ENCODE assay signal across 11 cellular contexts in the genomic region with DNA sequence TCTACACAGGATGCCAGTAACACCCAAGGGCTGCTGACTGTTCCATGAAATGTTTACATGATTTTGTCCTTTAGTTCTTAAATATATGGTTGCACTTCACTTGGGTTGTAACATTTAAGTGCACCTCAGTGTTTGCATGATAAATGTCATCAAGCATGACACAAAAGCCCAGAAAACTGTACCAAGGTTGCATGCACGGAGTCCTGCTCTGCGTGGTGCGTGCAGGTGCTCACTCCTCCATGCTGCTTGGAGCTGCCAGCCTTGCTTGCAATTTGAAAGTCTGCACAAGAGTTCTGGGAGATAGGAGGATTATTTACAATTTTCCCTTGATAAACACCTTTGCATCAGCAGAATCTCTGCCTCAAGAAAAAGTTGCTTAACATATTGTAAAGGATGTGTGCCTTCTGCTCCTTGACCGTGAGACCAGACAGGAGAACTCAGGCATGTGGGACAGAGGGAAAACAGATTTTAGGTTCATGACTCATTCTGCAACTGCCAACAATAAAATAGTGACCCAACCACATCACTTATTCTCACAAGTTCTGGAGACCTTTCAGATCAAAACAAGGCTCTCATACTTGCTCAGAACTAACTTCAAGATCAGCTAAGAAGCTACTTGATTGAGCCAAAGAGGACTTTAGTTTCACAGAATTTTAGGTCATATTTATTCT. TPM values are rescaled to one million over a fixed set of nuclear protein-coding genes. Genes with fewer than 3 reads are reported as not detected.
A peak's percentile ranks its signal among the peaks of the same experiment; 100 is the strongest.
DNase-seq lines count a peak whose midpoint lies in the region; FAIRE-seq and TF ChIP-seq lines count a peak whose summit lies in the region.
"Had no signal": no experiment of that assay in that cellular context is flagged by ENCODE, and none has a peak within 500 bp of the region (broad histone marks: within the 10 kb centered on the region; RNA-seq: fewer than 3 reads in every experiment).

No MANE protein-coding gene starts in this region.

- FAIRE-seq in GM19239 (lab: Jason Lieb, UNC) = no peak

- intact Hi-C loops in MCF 10A (cut with micrococcal nuclease) = loop anchor here (5.0 kb wide), 1 partner anchor 44 kb away; no protein-coding TSS in a partner anchor
- intact Hi-C loops in breast epithelium (cut with DNase I; ENCODE audit: low total_unique reads) = no loop called here
- intact Hi-C loops in vagina (cut with DNase I) = no loop called here

- H3K27me3 ChIP-seq in breast epithelium (no peaks in the 10 kb centered on the region), vagina (no peaks in the 10 kb centered on the region)

- H3K9me3 Mint-ChIP-seq in MCF 10A (ENCODE audit: unreplicated experiment) = no peaks in the 10 kb centered on the region

- no peak overlapping the region for H3K4me3 Mint-ChIP-seq in MCF 10A (ENCODE audit: unreplicated experiment)
- H3K4me3 Mint-ChIP-seq: B cell had no signal

- peak overlapping the region; percentile 86 for H3K27ac Mint-ChIP-seq in MCF 10A (ENCODE audit: low read depth, unreplicated experiment)
- H3K27ac Mint-ChIP-seq: B cell had no signal

- H3K9me3 ChIP-seq in breast epithelium (no peaks in the 10 kb centered on the region), vagina (no peaks in the 10 kb centered on the region)

- H3K27me3 Mint-ChIP-seq in MCF 10A (ENCODE audit: insufficient read depth, unreplicated experiment) = no peaks in the 10 kb centered on the region
- H3K27me3 Mint-ChIP-seq: B cell had no signal

- TF ChIP-seq CTCF in MCF 10A (IDR thresholded peaks at IDR 0.05; ENCODE audit: unreplicated experiment) (no peak), breast epithelium (IDR thresholded peaks at IDR 0.05) (no peak), coronary artery (IDR thresholded peaks at IDR 0.05) (no peak), vagina (IDR thresholded peaks at IDR 0.05) (no peak)

- H3K27ac ChIP-seq in breast epithelium = peak overlapping the region in 1 of 2 donors; percentile 30
- H3K27ac ChIP-seq in coronary artery = peak overlapping the region; percentile 50 to 52
- H3K27ac ChIP-seq in vagina = peak overlapping the region; percentile 68

- no peaks in the 10 kb centered on the region for H3K36me3 ChIP-seq in breast epithelium
- no peaks in the 10 kb centered on the region for H3K36me3 ChIP-seq in vagina

- TF ChIP-seq POLR2A in breast epithelium (IDR thresholded peaks at IDR 0.05) (no peak), vagina (IDR thresholded peaks at IDR 0.05) (no peak)

- H3K36me3 Mint-ChIP-seq in MCF 10A (ENCODE audit: insufficient read depth, unreplicated experiment) = no peaks in the 10 kb centered on the region

- POLR2A ChIA-PET in MCF 10A (lab: Yijun Ruan, JAX) = interaction anchor here (0.9 to 13.0 kb wide), 5 partner anchors 15 to 144 kb away, joined by 3 to 207 read pairs (median 26); a partner anchor contains a TSS

- CTCF ChIA-PET in MCF 10A (lab: Yijun Ruan, JAX) = interaction anchor here (0.6 to 12.9 kb wide), 7 partner anchors 9 to 245 kb away, joined by 3 to 371 read pairs (median 3); a partner anchor contains a TSS

- H3K4me1 ChIP-seq in breast epithelium = no peaks in the 10 kb centered on the region
- H3K4me1 ChIP-seq in vagina = peaks cover 27% of the 10 kb centered on the region

- no TSS peak for BruUV-seq in MCF 10A (replicated peaks; lab: Mats Ljungman, UMichigan)

- peak; percentile 76 for DNase-seq in MCF 10A (ENCODE audit: unreplicated experiment)
- no peak for DNase-seq in breast epithelium (ENCODE audit: low spot score in 2 of 2)
- DNase-seq in NCI-H128 (lab: John Stamatoyannopoulos, UW; ENCODE audit: unreplicated experiment) = peak; percentile 34
- no peak for DNase-seq in coronary artery (ENCODE audit: low spot score)
- no peak for DNase-seq in vagina (ENCODE audit: extremely low spot score in 2 of 2)
- DNase-seq in activated naive CD4-positive, alpha-beta T cell treated with anti-CD3 and anti-CD28 coated beads, Interleukin-2, amount 50 U/mL, for 16 hours = no peak
- DNase-seq in GM19239 (ENCODE audit: insufficient read length, low spot score) = no peak
- no peak for DNase-seq in HPDE6-E6E7 (ENCODE audit: extremely low spot score)
- DNase-seq: GOT3, NCI-H524 had no signal

- no peak overlapping the region for H3K4me3 ChIP-seq in breast epithelium
- H3K4me3 ChIP-seq in coronary artery = no peak overlapping the region
- H3K4me3 ChIP-seq in vagina = no peak overlapping the region

- H3K4me1 Mint-ChIP-seq in MCF 10A (ENCODE audit: insufficient read depth, unreplicated experiment) = peaks cover 19% of the 10 kb centered on the region
- H3K4me1 Mint-ChIP-seq: B cell had no signal

RNA-seq across cellular contexts. Expression of a gene that starts 49.0 kb away (rescaled TPM):
- total RNA-seq in MCF 10A (2022) (2.8 TPM in 2 replicates), breast epithelium (1 to 10 TPM in 1 of 3 donors, under 1 TPM in 2; 0.16 to 1.3 (median 0.33) TPM), vagina (0.98 TPM)

Comparison
In these comparisons a context has a peak if more than half of its experiments do, and no peak if none do; other contexts are left out.
1. DNase-seq: peak in MCF 10A (single experiment) and NCI-H128 (single experiment); none in breast epithelium (0 of 2), coronary artery (single experiment), vagina (0 of 2), activated naive CD4-positive, alpha-beta T cell treated with anti-CD3 and anti-CD28 coated beads, Interleukin-2, amount 50 U/mL, for 16 hours (single experiment), GM19239 (single experiment) and HPDE6-E6E7 (single experiment).